ENCODE assay signal across 20 cellular contexts in genomic region chr18:79718878-79719477, GRCh38. TPM values are rescaled to one million over a fixed set of nuclear protein-coding genes. Genes with fewer than 3 reads are reported as not detected.
DNase-seq lines count a peak whose midpoint lies in the region; ATAC-seq and TF ChIP-seq lines count a peak whose summit lies in the region.
"Had no signal": no experiment of that assay in that cellular context is flagged by ENCODE, and none has a peak within 500 bp of the region (broad histone marks: within the 10 kb centered on the region; RNA-seq: fewer than 3 reads in every experiment).

No MANE protein-coding gene starts in this region.

- intact Hi-C loops in natural killer cell (cut with micrococcal nuclease) = no loop called here
- intact Hi-C loops in activated CD8-positive, alpha-beta T cell treated with anti-CD3 and anti-CD28 coated beads for 36 hours (cut with micrococcal nuclease) = no loop called here

- H3K4me1 Mint-ChIP-seq in natural killer cell (peaks cover 10 to 12% of the 10 kb centered on the region in 2 donors), mesothelial cell of epicardium (no peaks in the 10 kb centered on the region)
- H3K4me1 Mint-ChIP-seq in natural killer cell treated with Interleukin-12 subunit alpha and Interleukin-12 subunit beta and Interleukin-15 and Interleukin-18, amount 100 ng/mL, for 72 hours (ENCODE audit: low read depth in 2 of 2) = peaks cover 5 to 8% of the 10 kb centered on the region in 2 donors
- H3K4me1 Mint-ChIP-seq in activated T-helper 17 cell treated with anti-CD3 and anti-CD28 coated beads, Interleukin-2, amount 50 U/mL, for 72 hours = no peaks in the 10 kb centered on the region
- peaks cover 7% of the 10 kb centered on the region for H3K4me1 Mint-ChIP-seq in activated CD8-positive, alpha-beta T cell treated with anti-CD3 and anti-CD28 coated beads for 36 hours (ENCODE audit: low read depth)
- H3K4me1 Mint-ChIP-seq: CD14-positive monocyte had no signal

- ATAC-seq in natural killer cell = no peak
- ATAC-seq in natural killer cell treated with Interleukin-12 subunit alpha and Interleukin-12 subunit beta and Interleukin-15 and Interleukin-18, amount 100 ng/mL, for 72 hours = no peak
- ATAC-seq in activated T-helper 17 cell treated with anti-CD3 and anti-CD28 coated beads, Interleukin-2, amount 50 U/mL, for 72 hours (replicated peaks) = peak; percentile 24
- ATAC-seq in HG02870 (IDR thresholded peaks at IDR 0.05; ENCODE audit: unreplicated experiment) = no peak
- no peak for ATAC-seq in activated CD8-positive, alpha-beta T cell treated with anti-CD3 and anti-CD28 coated beads for 36 hours
- no peak for ATAC-seq in HG03460 (IDR thresholded peaks at IDR 0.05; ENCODE audit: unreplicated experiment)

- H3K27ac Mint-ChIP-seq in natural killer cell (peak overlapping the region; percentile 64 to 65), mesothelial cell of epicardium (peak overlapping the region; percentile 22)
- H3K27ac Mint-ChIP-seq in natural killer cell treated with Interleukin-12 subunit alpha and Interleukin-12 subunit beta and Interleukin-15 and Interleukin-18, amount 100 ng/mL, for 72 hours = no peak overlapping the region
- peak overlapping the region; percentile 28 for H3K27ac Mint-ChIP-seq in activated T-helper 17 cell treated with anti-CD3 and anti-CD28 coated beads, Interleukin-2, amount 50 U/mL, for 72 hours
- no peak overlapping the region for H3K27ac Mint-ChIP-seq in activated CD8-positive, alpha-beta T cell treated with anti-CD3 and anti-CD28 coated beads for 36 hours
- H3K27ac Mint-ChIP-seq: HFFc6 had no signal

- TF ChIP-seq CTCF in natural killer cell (IDR thresholded peaks at IDR 0.05) (no peak), mesothelial cell of epicardium (IDR thresholded peaks at IDR 0.05; ENCODE audit: unreplicated experiment) (no peak)
- TF ChIP-seq CTCF in activated CD8-positive, alpha-beta T cell treated with anti-CD3 and anti-CD28 coated beads for 36 hours (IDR thresholded peaks at IDR 0.05) = no peak

- CTCF ChIA-PET in activated CD8-positive, alpha-beta T cell treated with anti-CD3 and anti-CD28 coated beads for 36 hours (lab: Charles Lee) = no interaction called here

- H3K4me3 Mint-ChIP-seq in natural killer cell (peak overlapping the region; percentile 13), mesothelial cell of epicardium (no peak overlapping the region)
- no peak overlapping the region for H3K4me3 Mint-ChIP-seq in natural killer cell treated with Interleukin-12 subunit alpha and Interleukin-12 subunit beta and Interleukin-15 and Interleukin-18, amount 100 ng/mL, for 72 hours
- H3K4me3 Mint-ChIP-seq in activated T-helper 17 cell treated with anti-CD3 and anti-CD28 coated beads, Interleukin-2, amount 50 U/mL, for 72 hours = no peak overlapping the region
- H3K4me3 Mint-ChIP-seq in activated CD8-positive, alpha-beta T cell treated with anti-CD3 and anti-CD28 coated beads for 36 hours = no peak overlapping the region
- H3K4me3 Mint-ChIP-seq: CD14-positive monocyte, HFFc6 had no signal

- H3K36me3 Mint-ChIP-seq in natural killer cell (peaks cover 16% of the 10 kb centered on the region), mesothelial cell of epicardium (peaks cover 28% of the 10 kb centered on the region)
- H3K36me3 Mint-ChIP-seq in natural killer cell treated with Interleukin-12 subunit alpha and Interleukin-12 subunit beta and Interleukin-15 and Interleukin-18, amount 100 ng/mL, for 72 hours = peaks cover 15% of the 10 kb centered on the region
- peaks cover 80% of the 10 kb centered on the region for H3K36me3 Mint-ChIP-seq in activated T-helper 17 cell treated with anti-CD3 and anti-CD28 coated beads, Interleukin-2, amount 50 U/mL, for 72 hours (ENCODE audit: low read depth)
- peaks cover 53% of the 10 kb centered on the region for H3K36me3 Mint-ChIP-seq in activated CD8-positive, alpha-beta T cell treated with anti-CD3 and anti-CD28 coated beads for 36 hours (ENCODE audit: low read depth)

- DNase-seq in natural killer cell (no peak), mesothelial cell of epicardium (ENCODE audit: low spot score in 2 of 2, unreplicated experiment in 2 of 2) (no peak)
- no peak for DNase-seq in natural killer cell treated with Interleukin-12 subunit alpha and Interleukin-12 subunit beta and Interleukin-15 and Interleukin-18, amount 100 ng/mL, for 72 hours (ENCODE audit: low spot score)
- DNase-seq in activated CD8-positive, alpha-beta T cell treated with anti-CD3 and anti-CD28 coated beads for 36 hours = no peak
- DNase-seq: ACHN, AML-193, COR-L47, DMS 273 treated with DMSO at 0.1 percent for 48 hours, HFFc6, Kasumi-1, MG63, NCI-H1048, NCI-H1436, NCI-H1930, NCI-H446 treated with DMSO at 0.1 percent for 48 hours, Peyer's patch had no signal

- H3K9me3 Mint-ChIP-seq in natural killer cell (no peaks in the 10 kb centered on the region), mesothelial cell of epicardium (peaks cover 5% of the 10 kb centered on the region)
- no peaks in the 10 kb centered on the region for H3K9me3 Mint-ChIP-seq in natural killer cell treated with Interleukin-12 subunit alpha and Interleukin-12 subunit beta and Interleukin-15 and Interleukin-18, amount 100 ng/mL, for 72 hours
- H3K9me3 Mint-ChIP-seq in activated T-helper 17 cell treated with anti-CD3 and anti-CD28 coated beads, Interleukin-2, amount 50 U/mL, for 72 hours = peaks cover 5% of the 10 kb centered on the region
- H3K9me3 Mint-ChIP-seq in activated CD8-positive, alpha-beta T cell treated with anti-CD3 and anti-CD28 coated beads for 36 hours = no peaks in the 10 kb centered on the region

- H3K27me3 Mint-ChIP-seq in natural killer cell (ENCODE audit: low read depth in 2 of 2) (no peaks in the 10 kb centered on the region), mesothelial cell of epicardium (ENCODE audit: low read depth) (no peaks in the 10 kb centered on the region)
- H3K27me3 Mint-ChIP-seq in natural killer cell treated with Interleukin-12 subunit alpha and Interleukin-12 subunit beta and Interleukin-15 and Interleukin-18, amount 100 ng/mL, for 72 hours = no peaks in the 10 kb centered on the region
- no peaks in the 10 kb centered on the region for H3K27me3 Mint-ChIP-seq in activated T-helper 17 cell treated with anti-CD3 and anti-CD28 coated beads, Interleukin-2, amount 50 U/mL, for 72 hours
- H3K27me3 Mint-ChIP-seq in activated CD8-positive, alpha-beta T cell treated with anti-CD3 and anti-CD28 coated beads for 36 hours = no peaks in the 10 kb centered on the region

- POLR2A ChIA-PET in activated CD8-positive, alpha-beta T cell treated with anti-CD3 and anti-CD28 coated beads for 36 hours (lab: Charles Lee) = no interaction called here

RNA-seq across cellular contexts. Expression of gene CTDP1, which starts 39.4 kb away (rescaled TPM):
- total RNA-seq in natural killer cell = 10 to 100 TPM; 66.9 to 89.4 (median 77.1) TPM
- total RNA-seq in natural killer cell treated with Interleukin-12 subunit alpha and Interleukin-12 subunit beta and Interleukin-15 and Interleukin-18, amount 100 ng/mL, for 72 hours = 10 to 100 TPM; 36.6 to 45.3 TPM
- 10 to 100 TPM; 38.8 to 48.5 TPM for total RNA-seq in activated T-helper 17 cell treated with anti-CD3 and anti-CD28 coated beads, Interleukin-2, amount 50 U/mL, for 72 hours
- 22.3 to 24.2 TPM (median 24.1 TPM) in 3 replicates for total RNA-seq in mesothelial cell of epicardium
- 10 to 100 TPM; 54.9 to 55.6 TPM for total RNA-seq in activated CD8-positive, alpha-beta T cell treated with anti-CD3 and anti-CD28 coated beads for 36 hours

Comparison
In these comparisons a context has a peak if more than half of its experiments do, and no peak if none do; other contexts are left out.
1. H3K27ac Mint-ChIP-seq: peak in natural killer cell (2 of 2), activated T-helper 17 cell treated with anti-CD3 and anti-CD28 coated beads, Interleukin-2, amount 50 U/mL, for 72 hours (single experiment) and mesothelial cell of epicardium (single experiment); none in natural killer cell treated with Interleukin-12 subunit alpha and Interleukin-12 subunit beta and Interleukin-15 and Interleukin-18, amount 100 ng/mL, for 72 hours (0 of 2) and activated CD8-positive, alpha-beta T cell treated with anti-CD3 and anti-CD28 coated beads for 36 hours (single experiment).